Comparison of ENCODE assay signal across 12 cellular contexts in the genomic region with DNA sequence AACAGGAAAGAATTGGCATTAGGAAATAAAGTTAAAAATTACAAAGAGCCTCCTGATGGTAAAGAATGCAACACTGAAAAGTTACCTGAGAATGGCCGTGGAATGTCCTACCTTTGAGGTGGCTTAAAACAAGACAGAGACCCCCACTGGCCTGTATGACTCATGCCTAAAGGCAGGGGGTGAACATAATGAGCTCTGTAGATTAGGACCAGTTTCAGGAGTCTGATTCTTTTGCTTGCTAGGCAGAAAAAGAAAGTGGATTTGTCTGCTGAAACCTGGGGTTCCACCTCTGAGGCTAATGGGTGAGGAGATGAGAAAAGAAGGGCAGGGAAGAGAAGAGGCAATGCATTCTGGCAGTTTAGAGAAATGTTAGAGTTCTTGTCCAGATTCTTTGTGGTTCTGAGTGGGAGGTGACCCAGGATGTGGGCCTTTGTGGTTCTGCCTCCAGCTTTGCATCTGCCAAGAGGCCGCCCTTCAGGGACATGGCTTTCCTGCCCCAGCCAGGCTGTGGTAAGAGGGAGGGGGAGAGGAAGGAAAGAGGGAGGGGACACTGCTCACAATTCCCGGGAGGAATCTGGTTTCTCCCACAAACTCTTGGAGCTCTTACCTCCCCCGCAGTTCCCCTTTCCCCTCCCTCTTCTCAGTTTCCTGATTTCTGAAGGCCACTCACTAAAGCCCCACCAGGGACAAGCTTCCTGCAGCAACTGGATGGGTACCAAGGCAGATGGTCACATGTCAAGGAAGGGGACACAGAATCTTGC.
DNase-seq lines count a peak whose midpoint lies in the region; ATAC-seq and TF ChIP-seq lines count a peak whose summit lies in the region.
"Had no signal": no experiment of that assay in that cellular context is flagged by ENCODE, and none has a peak within 500 bp of the region (broad histone marks: within the 10 kb centered on the region; RNA-seq: fewer than 3 reads in every experiment).

No MANE protein-coding gene starts in this region.

- peak; percentile 68 for DNase-seq in H4 (ENCODE audit: low spot score)
- DNase-seq in astrocyte of the cerebellum (ENCODE audit: low read depth): peak; percentile 35
- no peak for DNase-seq in left cardiac atrium
- DNase-seq in smooth muscle cell (lab: John Stamatoyannopoulos, UW; ENCODE audit: unreplicated experiment): no peak
- no peak for DNase-seq in cerebellar nuclear complex (lab: John Stamatoyannopoulos, UW)
- no peak for DNase-seq in activated T-helper 2 cell treated with anti-CD3 and anti-CD28 coated beads, Interferon-gamma antibody, Interleukin-2, Interleukin-4, amounts not matched to agents 10 μg/mL and 5 μg/mL and 100 μg/mL, durations not matched to agents 14 hours and 24 hours and 36 hours (ENCODE audit: low spot score)
- DNase-seq in NCI-H1092 treated with DMSO at 0.1 percent for 48 hours (lab: John Stamatoyannopoulos, UW): no peak
- no peak for DNase-seq in DMS79 (lab: John Stamatoyannopoulos, UW)
- DNase-seq: CD8-positive, alpha-beta memory T cell; stimulated activated CD4-positive, alpha-beta T cell treated with anti-CD3 and anti-CD28 coated beads, Interleukin-4, amount 100 ng/mL, for 1 hour; stimulated activated naive CD8-positive, alpha-beta T cell treated with anti-CD3 and anti-CD28 coated beads, Interleukin-15, Interleukin-2, amounts not matched to agents 100 U/mL and 50 U/mL, for 24 hours had no signal

- WGBS in smooth muscle cell (ENCODE audit: low lambda C conversion rate): 56% methylated on average over 4 of the region's 4 CpGs

- no peaks in the 10 kb centered on the region for H3K79me2 ChIP-seq in smooth muscle cell (ENCODE audit: low read depth)

- H3K4me1 Mint-ChIP-seq in activated T-helper 2 cell treated with anti-CD3 and anti-CD28 coated beads, Interferon-gamma antibody, Interleukin-2, Interleukin-4, amounts not matched to agents 10 μg/mL and 5 μg/mL and 100 μg/mL, durations not matched to agents 14 hours and 24 hours and 36 hours (ENCODE audit: low read depth): no peaks in the 10 kb centered on the region

- H3K36me3 ChIP-seq in smooth muscle cell (ENCODE audit: low read depth): no peaks in the 10 kb centered on the region
- H3K36me3 ChIP-seq: cardiac muscle cell had no signal

- H3K27me3 ChIP-seq in smooth muscle cell (ENCODE audit: low read depth): no peaks in the 10 kb centered on the region
- H3K27me3 ChIP-seq: cardiac muscle cell had no signal

- no peaks in the 10 kb centered on the region for H3K9me3 Mint-ChIP-seq in activated T-helper 2 cell treated with anti-CD3 and anti-CD28 coated beads, Interferon-gamma antibody, Interleukin-2, Interleukin-4, amounts not matched to agents 10 μg/mL and 5 μg/mL and 100 μg/mL, durations not matched to agents 14 hours and 24 hours and 36 hours
- H3K9me3 Mint-ChIP-seq: CD8-positive, alpha-beta memory T cell had no signal

- peak; percentile 32 to 62 for ATAC-seq in left cardiac atrium
- ATAC-seq: stimulated activated naive CD8-positive, alpha-beta T cell treated with anti-CD3 and anti-CD28 coated beads, Interleukin-15, Interleukin-2, amounts not matched to agents 100 U/mL and 50 U/mL, for 24 hours had no signal

- H3K27ac ChIP-seq in smooth muscle cell (ENCODE audit: low read depth): peak overlapping the region; percentile 60
- H3K27ac ChIP-seq: cardiac muscle cell had no signal

- no peak overlapping the region for H3K4me2 ChIP-seq in smooth muscle cell

- no peak overlapping the region for H3K4me3 ChIP-seq in astrocyte of the cerebellum (ENCODE audit: low read depth, low read length)
- H3K4me3 ChIP-seq in smooth muscle cell: no peak overlapping the region
- H3K4me3 ChIP-seq: cardiac muscle cell had no signal

- in situ Hi-C loops in astrocyte of the cerebellum (cut with HindIII; ENCODE audit: low sequenced_read_pairs): no loop called here

- H3K4me3 Mint-ChIP-seq in activated T-helper 2 cell treated with anti-CD3 and anti-CD28 coated beads, Interferon-gamma antibody, Interleukin-2, Interleukin-4, amounts not matched to agents 10 μg/mL and 5 μg/mL and 100 μg/mL, durations not matched to agents 14 hours and 24 hours and 36 hours (ENCODE audit: low read depth): no peak overlapping the region
- H3K4me3 Mint-ChIP-seq: CD8-positive, alpha-beta memory T cell had no signal

- no peaks in the 10 kb centered on the region for H3K9me3 ChIP-seq in smooth muscle cell (replicated peaks; ENCODE audit: low read depth)

- no peak overlapping the region for H3K9ac ChIP-seq in smooth muscle cell (ENCODE audit: low read depth)

- no peaks in the 10 kb centered on the region for H3K36me3 Mint-ChIP-seq in activated T-helper 2 cell treated with anti-CD3 and anti-CD28 coated beads, Interferon-gamma antibody, Interleukin-2, Interleukin-4, amounts not matched to agents 10 μg/mL and 5 μg/mL and 100 μg/mL, durations not matched to agents 14 hours and 24 hours and 36 hours (ENCODE audit: low read depth)
- H3K36me3 Mint-ChIP-seq: CD8-positive, alpha-beta memory T cell had no signal

- H4K20me1 ChIP-seq in smooth muscle cell (ENCODE audit: low read depth): no peaks in the 10 kb centered on the region

- peaks cover 9% of the 10 kb centered on the region for H3F3A ChIP-seq in smooth muscle cell (ENCODE audit: low read depth)

- no peaks in the 10 kb centered on the region for H3K4me1 ChIP-seq in smooth muscle cell (ENCODE audit: low read depth)

- intact Hi-C loops in left cardiac atrium (cut with DNase I): loop anchor here in 1 of 2 donors (5.0 kb wide), 1 partner anchor 59 kb away; no protein-coding TSS in a partner anchor
- intact Hi-C loops in activated T-helper 2 cell treated with anti-CD3 and anti-CD28 coated beads, Interferon-gamma antibody, Interleukin-2, Interleukin-4, amounts not matched to agents 10 μg/mL and 5 μg/mL and 100 μg/mL, durations not matched to agents 14 hours and 24 hours and 36 hours (cut with micrococcal nuclease): no loop called here

- TF ChIP-seq CTCF in astrocyte of the cerebellum (IDR thresholded peaks at IDR 0.05; ENCODE audit: low read depth, low read length, missing control alignments) (no peak), smooth muscle cell (IDR thresholded peaks at IDR 0.05; ENCODE audit: borderline replicate concordance, insufficient read depth, poor library complexity, severe bottlenecking) (no peak)

- no peaks in the 10 kb centered on the region for H3K27me3 Mint-ChIP-seq in activated T-helper 2 cell treated with anti-CD3 and anti-CD28 coated beads, Interferon-gamma antibody, Interleukin-2, Interleukin-4, amounts not matched to agents 10 μg/mL and 5 μg/mL and 100 μg/mL, durations not matched to agents 14 hours and 24 hours and 36 hours (ENCODE audit: low read depth)

- H3K27ac Mint-ChIP-seq in activated T-helper 2 cell treated with anti-CD3 and anti-CD28 coated beads, Interferon-gamma antibody, Interleukin-2, Interleukin-4, amounts not matched to agents 10 μg/mL and 5 μg/mL and 100 μg/mL, durations not matched to agents 14 hours and 24 hours and 36 hours: no peak overlapping the region
- H3K27ac Mint-ChIP-seq: CD8-positive, alpha-beta memory T cell had no signal

- H2AFZ ChIP-seq in smooth muscle cell (ENCODE audit: low read depth): no peak overlapping the region

Comparison
In these comparisons a context has a peak if more than half of its experiments do, and no peak if none do; other contexts are left out.
1. DNase-seq: peak in H4 (single experiment) and astrocyte of the cerebellum (single experiment); none in left cardiac atrium (single experiment), smooth muscle cell (single experiment), cerebellar nuclear complex (0 of 2), activated T-helper 2 cell treated with anti-CD3 and anti-CD28 coated beads, Interferon-gamma antibody, Interleukin-2, Interleukin-4, amounts not matched to agents 10 μg/mL and 5 μg/mL and 100 μg/mL, durations not matched to agents 14 hours and 24 hours and 36 hours (single experiment), NCI-H1092 treated with DMSO at 0.1 percent for 48 hours (single experiment) and DMS79 (single experiment).